ENCODE assay signal across 8 cellular contexts in genomic region chr7:99036531-99037175, GRCh38.
DNase-seq lines count a peak whose midpoint lies in the region; ATAC-seq and TF ChIP-seq lines count a peak whose summit lies in the region.

No MANE protein-coding gene starts in this region.

- peaks cover 0 to 2% (median 0%) of the 10 kb centered on the region in 3 donors for H3K27me3 Mint-ChIP-seq in CD14-positive monocyte (ENCODE audit: low read depth in 3 of 3)

- no peak overlapping the region for H3K4me3 Mint-ChIP-seq in CD14-positive monocyte

- peak overlapping the region in 2 of 7 donors; percentile 33 to 68 for H3K27ac Mint-ChIP-seq in CD14-positive monocyte

- peak; percentile 48 for TF ChIP-seq CTCF in AG09309 (IDR thresholded peaks at IDR 0.05; ENCODE audit: control insufficient read depth, insufficient read depth, low read depth, low read length, missing control alignments)
- TF ChIP-seq CTCF in HFF-Myc (IDR thresholded peaks at IDR 0.05; ENCODE audit: low read depth, low read length, missing control alignments), result peak; percentile 43
- TF ChIP-seq CTCF in astrocyte of the spinal cord (IDR thresholded peaks at IDR 0.05; ENCODE audit: low read depth, low read length), result peak; percentile 53
- peak; percentile 38 for TF ChIP-seq CTCF in kidney epithelial cell (IDR thresholded peaks at IDR 0.05; ENCODE audit: insufficient read depth, low read length, poor library complexity, severe bottlenecking)
- TF ChIP-seq CTCF in CD14-positive monocyte (IDR thresholded peaks at IDR 0.05), result no peak

- H3K36me3 Mint-ChIP-seq in CD14-positive monocyte, result peaks cover 81 to 97% of the 10 kb centered on the region in 2 donors

- no peaks in the 10 kb centered on the region for H3K27me3 ChIP-seq in kidney epithelial cell (ENCODE audit: control insufficient read depth, insufficient read depth, low read length)

- peaks cover 0 to 1% (median 0%) of the 10 kb centered on the region in 7 donors for H3K9me3 Mint-ChIP-seq in CD14-positive monocyte

- ATAC-seq in HG03139 (IDR thresholded peaks at IDR 0.05; ENCODE audit: unreplicated experiment) (no peak), HG03439 (IDR thresholded peaks at IDR 0.05; ENCODE audit: unreplicated experiment) (no peak)

- in situ Hi-C loops in astrocyte of the spinal cord (cut with HindIII; ENCODE audit: low sequenced_read_pairs), result no loop called here

- peaks cover 5% of the 10 kb centered on the region for H3K36me3 ChIP-seq in kidney epithelial cell (ENCODE audit: control insufficient read depth, insufficient read depth, low read length)

- no peaks in the 10 kb centered on the region for H3K4me1 Mint-ChIP-seq in CD14-positive monocyte

- DNase-seq in AG09309 (ENCODE audit: low read depth) (no peak), HFF-Myc (ENCODE audit: extremely low read depth, low read depth) (no peak), astrocyte of the spinal cord (ENCODE audit: low read depth, low spot score) (peak; percentile 75), kidney epithelial cell (ENCODE audit: low read depth) (peak; percentile 26), NCI-H2029 (lab: John Stamatoyannopoulos, UW) (no peak), CD14-positive monocyte (ENCODE audit: low spot score) (no peak)

- H3K4me3 ChIP-seq in AG09309 (ENCODE audit: control insufficient read depth, low read depth, low read length), result no peak overlapping the region
- H3K4me3 ChIP-seq in HFF-Myc (replicated peaks; ENCODE audit: low read depth, low read length), result no peak overlapping the region
- H3K4me3 ChIP-seq in astrocyte of the spinal cord (ENCODE audit: low read depth, low read length), result no peak overlapping the region
- no peak overlapping the region for H3K4me3 ChIP-seq in kidney epithelial cell (ENCODE audit: low read depth, low read length)

- intact Hi-C loops in CD14-positive monocyte (cut with micrococcal nuclease), result no loop called here

Comparison
In these comparisons a context has a peak if more than half of its experiments do, and no peak if none do; other contexts are left out.
1. DNase-seq: peak in astrocyte of the spinal cord (single experiment) and kidney epithelial cell (single experiment); none in AG09309 (single experiment), HFF-Myc (single experiment), NCI-H2029 (single experiment) and CD14-positive monocyte (single experiment).